9 cellular contexts compared by ENCODE assay signal in genomic region chr17:7589891-7590611, GRCh38. TPM values are rescaled to one million over a fixed set of nuclear protein-coding genes. Genes with fewer than 3 reads are reported as not detected.
A peak's percentile ranks its signal among the peaks of the same experiment; 100 is the strongest.
DNase-seq lines count a peak whose midpoint lies in the region; ATAC-seq and TF ChIP-seq lines count a peak whose summit lies in the region.
"Had no signal": no experiment of that assay in that cellular context is flagged by ENCODE, and none has a peak within 500 bp of the region (broad histone marks: within the 10 kb centered on the region; RNA-seq: fewer than 3 reads in every experiment).

Gene SOX15, minus strand, starts transcription at chr17:7590094. Its CDS starts 418 bp downstream, at chr17:7589676.

- peak within 1 kb of the TSS; percentile 80 for H3K9ac ChIP-seq in trophoblast cell (ENCODE audit: low read length)

- BruUV-seq in Calu3 (replicated peaks; lab: Mats Ljungman, UMichigan): no TSS peak

- H2AFZ ChIP-seq in trophoblast cell (ENCODE audit: insufficient read depth, low read length, poor library complexity): peak within 1 kb of the TSS; percentile 50

- peak within 1 kb of the TSS; percentile 6 for H3K27ac Mint-ChIP-seq in Calu3 (ENCODE audit: unreplicated experiment)

- H2BK120ac ChIP-seq in trophoblast cell (ENCODE audit: insufficient read depth, low read length, poor library complexity): peak within 1 kb of the TSS; percentile 75

- H3K27me3 ChIP-seq in Peyer's patch (no peaks in the 10 kb centered on the region), trophoblast cell (ENCODE audit: insufficient read depth, low read length) (no peaks in the 10 kb centered on the region)

- H2AK5ac ChIP-seq in trophoblast cell (ENCODE audit: low read length): peak within 1 kb of the TSS; percentile 86

- H3K79me2 ChIP-seq in trophoblast cell (ENCODE audit: control insufficient read depth, insufficient read depth, low read length, poor library complexity): peaks cover 4% of the 10 kb centered on the region

- H3K9me3 Mint-ChIP-seq in Calu3 (ENCODE audit: low read depth, unreplicated experiment): no peaks in the 10 kb centered on the region

- no peak for TF ChIP-seq POLR2A in Peyer's patch (IDR thresholded peaks at IDR 0.05)

- H3K36me3 Mint-ChIP-seq in Calu3 (ENCODE audit: insufficient read depth, unreplicated experiment): peaks cover 47% of the 10 kb centered on the region

- H3K4me2 ChIP-seq in trophoblast cell (ENCODE audit: low read length): peak within 1 kb of the TSS; percentile 85

- H3K4me1 ChIP-seq in Peyer's patch: peaks cover 0 to 12% (median 1%) of the 10 kb centered on the region in 4 donors
- H3K4me1 ChIP-seq in trophoblast cell (ENCODE audit: control insufficient read depth in 1 of 2, insufficient read depth in 2 of 2, low read length in 2 of 2): peaks cover 30 to 31% of the 10 kb centered on the region in 2 experiments

- peak within 1 kb of the TSS; percentile 77 for H3K18ac ChIP-seq in trophoblast cell (ENCODE audit: low read length)

- peak within 1 kb of the TSS; percentile 24 for H3K4ac ChIP-seq in trophoblast cell (ENCODE audit: low read depth, low read length)

- TF ChIP-seq CTCF in Calu3 (IDR thresholded peaks at IDR 0.05; ENCODE audit: unreplicated experiment): no peak
- TF ChIP-seq CTCF in Peyer's patch (IDR thresholded peaks at IDR 0.05): no peak
- TF ChIP-seq CTCF in fibroblast of the aortic adventitia (IDR thresholded peaks at IDR 0.05; ENCODE audit: insufficient read depth, low read length): no peak

- no peak for DNase-seq in Calu3
- no peak for DNase-seq in Peyer's patch
- DNase-seq in fibroblast of the aortic adventitia (ENCODE audit: low read depth): no peak
- DNase-seq in trophoblast cell: peak; percentile 69 to 82
- no peak for DNase-seq in activated CD8-positive, alpha-beta memory T cell treated with anti-CD3 and anti-CD28 coated beads, Interleukin-2, amount 50 U/mL, for 48 hours
- DNase-seq in CD1c-positive myeloid dendritic cell (ENCODE audit: extremely low spot score): no peak
- DNase-seq in stimulated activated CD4-positive, alpha-beta T cell treated with anti-CD3 and anti-CD28 coated beads, Interleukin-15, amount 100 ng/mL, for 24 hours: no peak
- DNase-seq: NCI-H2081 treated with DMSO at 0.1 percent for 48 hours had no signal

- H3K9me3 ChIP-seq in Peyer's patch (no peaks in the 10 kb centered on the region), trophoblast cell (ENCODE audit: insufficient read depth, low read depth, low read length) (peaks cover 4% of the 10 kb centered on the region)

- intact Hi-C loops in Calu3 (cut with micrococcal nuclease; ENCODE audit: unreplicated experiment): no loop called here

- H3K36me3 ChIP-seq in Peyer's patch (peaks cover 0 to 55% (median 0%) of the 10 kb centered on the region in 3 donors), trophoblast cell (ENCODE audit: control insufficient read depth in 1 of 2, insufficient read depth in 2 of 2, low read length in 2 of 2) (peaks cover 55 to 65% of the 10 kb centered on the region in 2 experiments)

- ATAC-seq in HG03342 (IDR thresholded peaks at IDR 0.05; ENCODE audit: unreplicated experiment): no peak

- H3K27me3 Mint-ChIP-seq in Calu3 (ENCODE audit: unreplicated experiment): no peaks in the 10 kb centered on the region

- peak within 1 kb of the TSS; percentile 27 for H4K12ac ChIP-seq in trophoblast cell (ENCODE audit: low read depth, low read length)

- peak within 1 kb of the TSS; percentile 55 for H3K14ac ChIP-seq in trophoblast cell (ENCODE audit: low read length)

- peak within 1 kb of the TSS; percentile 57 for H4K8ac ChIP-seq in trophoblast cell (ENCODE audit: low read depth, low read length)

- WGBS in trophoblast cell (ENCODE audit: extremely low coverage, insufficient coverage, insufficient read length): no CpG with 5 or more reads among the region's 23 CpGs

- peak within 1 kb of the TSS in 3 of 4 donors; percentile 4 to 47 (median 38) for H3K4me3 ChIP-seq in Peyer's patch
- H3K4me3 ChIP-seq in fibroblast of the aortic adventitia (ENCODE audit: low read depth, low read length): peak within 1 kb of the TSS; percentile 38
- peak within 1 kb of the TSS; percentile 68 for H3K4me3 ChIP-seq in trophoblast cell (ENCODE audit: low read depth, low read length)

- H2BK5ac ChIP-seq in trophoblast cell (ENCODE audit: low read depth, low read length, poor library complexity): peak within 1 kb of the TSS; percentile 55

- H3K27ac ChIP-seq in Peyer's patch (peak within 1 kb of the TSS in 3 of 4 donors; percentile 17 to 49 (median 42)), trophoblast cell (ENCODE audit: low read depth, low read length) (peak within 1 kb of the TSS; percentile 81)

- peak within 1 kb of the TSS; percentile 65 for H4K91ac ChIP-seq in trophoblast cell (ENCODE audit: low read depth, low read length)

- no peak within 1 kb of the TSS for H3K23ac ChIP-seq in trophoblast cell (ENCODE audit: low read length)

- CTCF ChIA-PET in Calu3 (lab: Charles Lee): no interaction called here

- no peaks in the 10 kb centered on the region for H3K4me1 Mint-ChIP-seq in Calu3 (ENCODE audit: low read depth, unreplicated experiment)

- H2BK12ac ChIP-seq in trophoblast cell (ENCODE audit: low read length): peak within 1 kb of the TSS; percentile 41

- peaks cover 8% of the 10 kb centered on the region for H3K79me1 ChIP-seq in trophoblast cell (ENCODE audit: low read length)

- no peak within 1 kb of the TSS for H3K4me3 Mint-ChIP-seq in Calu3 (ENCODE audit: low read depth, unreplicated experiment)

RNA-seq across cellular contexts. Expression of gene SOX15, which starts in this region (rescaled TPM):
- total RNA-seq in Calu3 (2022) (not detected in 2 replicates), Peyer's patch (1 to 10 TPM in 3 of 4 donors, not detected in 1; 1.9 to 2.7 (median 2.4) TPM), fibroblast of the aortic adventitia (ENCODE audit: low replicate concordance) (0.57 and 1.4 TPM in 2 replicates)
- polyA plus RNA-seq in trophoblast cell (2013): 11.2 and 11.6 TPM in 2 replicates

Comparison
In these comparisons a context has a peak if more than half of its experiments do, and no peak if none do; other contexts are left out.
1. DNase-seq: peak in trophoblast cell (2 of 2); none in Calu3 (single experiment), Peyer's patch (0 of 3), fibroblast of the aortic adventitia (single experiment), activated CD8-positive, alpha-beta memory T cell treated with anti-CD3 and anti-CD28 coated beads, Interleukin-2, amount 50 U/mL, for 48 hours (single experiment), CD1c-positive myeloid dendritic cell (single experiment) and stimulated activated CD4-positive, alpha-beta T cell treated with anti-CD3 and anti-CD28 coated beads, Interleukin-15, amount 100 ng/mL, for 24 hours (single experiment).
2. Peak in every context shown above with its lines, with median percentiles within 50 percentile points of each other: H3K4me3 ChIP-seq.